Comparison of ENCODE assay signal across 11 cellular contexts in the genomic region with DNA sequence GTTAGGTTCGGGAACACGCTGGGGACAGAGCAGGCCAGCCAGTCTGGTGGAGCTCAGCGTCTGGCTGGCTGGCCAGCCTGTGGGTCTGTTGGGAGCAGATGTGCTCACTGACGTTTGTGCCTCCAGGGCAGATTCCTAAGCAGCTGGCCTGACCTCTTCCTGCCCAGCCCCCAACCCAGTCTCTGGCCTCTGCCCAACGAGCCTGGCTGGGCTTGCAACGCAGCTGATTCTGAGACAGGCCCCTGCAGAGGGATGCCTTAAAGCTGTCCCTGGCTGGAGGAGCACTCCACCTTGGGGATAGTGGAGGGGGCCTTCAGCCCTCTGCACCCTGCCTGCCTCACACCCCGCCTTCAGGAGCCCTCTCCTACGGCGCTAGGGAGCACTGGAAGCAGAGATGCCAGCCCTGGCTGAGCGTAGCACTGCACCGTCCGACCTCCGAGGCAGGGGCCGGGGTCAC. TPM values are rescaled to one million over a fixed set of nuclear protein-coding genes. Genes with fewer than 3 reads are reported as not detected.
DNase-seq lines count a peak whose midpoint lies in the region; ATAC-seq and TF ChIP-seq lines count a peak whose summit lies in the region.
"Had no signal": no experiment of that assay in that cellular context is flagged by ENCODE, and none has a peak within 500 bp of the region (broad histone marks: within the 10 kb centered on the region; RNA-seq: fewer than 3 reads in every experiment).

No MANE protein-coding gene starts in this region.

- intact Hi-C loops in left lung (cut with DNase I): no loop called here

- no peak overlapping the region for H3K4me3 Mint-ChIP-seq in activated CD8-positive, alpha-beta memory T cell treated with anti-CD3 and anti-CD28 coated beads, Interleukin-2, amount 10 ng/mL, durations not matched to agents 7 days and 5 days
- H3K4me3 Mint-ChIP-seq: CD14-positive monocyte, memory B cell had no signal

- no peaks in the 10 kb centered on the region for H3K27me3 Mint-ChIP-seq in activated CD8-positive, alpha-beta memory T cell treated with anti-CD3 and anti-CD28 coated beads, Interleukin-2, amount 10 ng/mL, durations not matched to agents 7 days and 5 days
- H3K27me3 Mint-ChIP-seq: memory B cell had no signal

- H3K27ac ChIP-seq in left lung: peak overlapping the region in 1 of 2 donors; percentile 41
- peak overlapping the region; percentile 28 to 99 (median 80) for H3K27ac ChIP-seq in upper lobe of left lung

- no peaks in the 10 kb centered on the region for H3K9me3 Mint-ChIP-seq in activated CD8-positive, alpha-beta memory T cell treated with anti-CD3 and anti-CD28 coated beads, Interleukin-2, amount 10 ng/mL, durations not matched to agents 7 days and 5 days (ENCODE audit: low read depth)
- H3K9me3 Mint-ChIP-seq: memory B cell had no signal

- ATAC-seq in activated CD8-positive, alpha-beta memory T cell treated with anti-CD3 and anti-CD28 coated beads, Interleukin-2, amount 10 ng/mL, durations not matched to agents 7 days and 5 days: no peak
- peak; percentile 10 for ATAC-seq in left lung
- ATAC-seq in upper lobe of left lung (ENCODE audit: low FRiP score in 2 of 2): peak; percentile 56 to 83

- TF ChIP-seq CTCF in choroid plexus epithelial cell (conservative IDR thresholded peaks at IDR 0.05; ENCODE audit: low read depth, low read length) (no peak), left lung (IDR thresholded peaks at IDR 0.05) (no peak), upper lobe of left lung (IDR thresholded peaks at IDR 0.05) (no peak)

- DNase-seq in activated CD8-positive, alpha-beta memory T cell treated with anti-CD3 and anti-CD28 coated beads, Interleukin-2, amount 10 ng/mL, durations not matched to agents 7 days and 5 days: no peak
- DNase-seq in activated CD8-positive, alpha-beta memory T cell treated with anti-CD3 and anti-CD28 coated beads for 24 hours: no peak
- DNase-seq in choroid plexus epithelial cell (ENCODE audit: low read depth): peak; percentile 87
- no peak for DNase-seq in left lung
- no peak for DNase-seq in upper lobe of left lung
- no peak for DNase-seq in Kasumi-1 (lab: John Stamatoyannopoulos, UW)
- no peak for DNase-seq in activated CD8-positive, alpha-beta memory T cell treated with anti-CD3 and anti-CD28 coated beads, Interleukin-2, amount 50 U/mL, for 48 hours
- DNase-seq in NCI-H748 (lab: John Stamatoyannopoulos, UW; ENCODE audit: unreplicated experiment): no peak
- DNase-seq: activated CD4-positive, alpha-beta T cell treated with anti-CD3 and anti-CD28 coated beads for 48 hours had no signal

- peaks cover 57% of the 10 kb centered on the region for H3K4me1 Mint-ChIP-seq in activated CD8-positive, alpha-beta memory T cell treated with anti-CD3 and anti-CD28 coated beads, Interleukin-2, amount 10 ng/mL, durations not matched to agents 7 days and 5 days

- H3K4me1 ChIP-seq in left lung: peaks cover 17 to 91% of the 10 kb centered on the region in 2 donors
- H3K4me1 ChIP-seq in upper lobe of left lung: peaks cover 59 to 96% (median 89%) of the 10 kb centered on the region in 4 donors

- H3K27ac Mint-ChIP-seq in activated CD8-positive, alpha-beta memory T cell treated with anti-CD3 and anti-CD28 coated beads, Interleukin-2, amount 10 ng/mL, durations not matched to agents 7 days and 5 days: peak overlapping the region; percentile 15

- peak in 1 of 4 donors; percentile 47 for TF ChIP-seq EP300 in upper lobe of left lung (IDR thresholded peaks at IDR 0.05)

- H3K36me3 ChIP-seq in left lung (peaks cover 0 to 57% of the 10 kb centered on the region in 2 donors), upper lobe of left lung (peaks cover 8 to 44% (median 23%) of the 10 kb centered on the region in 4 donors)

- no peak overlapping the region for H3K4me3 ChIP-seq in choroid plexus epithelial cell (ENCODE audit: low read depth, low read length)
- H3K4me3 ChIP-seq in left lung: no peak overlapping the region
- no peak overlapping the region for H3K4me3 ChIP-seq in upper lobe of left lung

- WGBS in upper lobe of left lung, 2 donors: 53 to 78% methylated on average over 3 to 13 of the region's 14 CpGs

- H3K27me3 ChIP-seq in left lung: no peaks in the 10 kb centered on the region
- H3K27me3 ChIP-seq in upper lobe of left lung: no peaks in the 10 kb centered on the region

- peaks cover 49% of the 10 kb centered on the region for H3K36me3 Mint-ChIP-seq in activated CD8-positive, alpha-beta memory T cell treated with anti-CD3 and anti-CD28 coated beads, Interleukin-2, amount 10 ng/mL, durations not matched to agents 7 days and 5 days

- H3K9me3 ChIP-seq in left lung (no peaks in the 10 kb centered on the region), upper lobe of left lung (no peaks in the 10 kb centered on the region)

- CTCF ChIA-PET in activated CD8-positive, alpha-beta memory T cell treated with anti-CD3 and anti-CD28 coated beads, Interleukin-2, amount 10 ng/mL, durations not matched to agents 7 days and 5 days (lab: Charles Lee): interaction anchor here (0.6 to 2.0 kb wide), 2 partner anchors 12 to 62 kb away, joined by 3 to 5 read pairs; no protein-coding TSS in a partner anchor

- peak in 1 of 4 donors; percentile 20 for TF ChIP-seq POLR2A in upper lobe of left lung (IDR thresholded peaks at IDR 0.05)

RNA-seq across cellular contexts. Expression of gene KLF13, which starts 46.0 kb away (rescaled TPM):
- 100 to 1,000 TPM; 163 to 206 TPM for total RNA-seq in activated CD8-positive, alpha-beta memory T cell treated with anti-CD3 and anti-CD28 coated beads, Interleukin-2, amount 10 ng/mL, durations not matched to agents 7 days and 5 days
- total RNA-seq in left lung: 100 to 1,000 TPM; 110 to 116 TPM
- 100 to 1,000 TPM; 103 to 231 (median 147) TPM for total RNA-seq in upper lobe of left lung
